8 cellular contexts compared by ENCODE assay signal in the genomic region with DNA sequence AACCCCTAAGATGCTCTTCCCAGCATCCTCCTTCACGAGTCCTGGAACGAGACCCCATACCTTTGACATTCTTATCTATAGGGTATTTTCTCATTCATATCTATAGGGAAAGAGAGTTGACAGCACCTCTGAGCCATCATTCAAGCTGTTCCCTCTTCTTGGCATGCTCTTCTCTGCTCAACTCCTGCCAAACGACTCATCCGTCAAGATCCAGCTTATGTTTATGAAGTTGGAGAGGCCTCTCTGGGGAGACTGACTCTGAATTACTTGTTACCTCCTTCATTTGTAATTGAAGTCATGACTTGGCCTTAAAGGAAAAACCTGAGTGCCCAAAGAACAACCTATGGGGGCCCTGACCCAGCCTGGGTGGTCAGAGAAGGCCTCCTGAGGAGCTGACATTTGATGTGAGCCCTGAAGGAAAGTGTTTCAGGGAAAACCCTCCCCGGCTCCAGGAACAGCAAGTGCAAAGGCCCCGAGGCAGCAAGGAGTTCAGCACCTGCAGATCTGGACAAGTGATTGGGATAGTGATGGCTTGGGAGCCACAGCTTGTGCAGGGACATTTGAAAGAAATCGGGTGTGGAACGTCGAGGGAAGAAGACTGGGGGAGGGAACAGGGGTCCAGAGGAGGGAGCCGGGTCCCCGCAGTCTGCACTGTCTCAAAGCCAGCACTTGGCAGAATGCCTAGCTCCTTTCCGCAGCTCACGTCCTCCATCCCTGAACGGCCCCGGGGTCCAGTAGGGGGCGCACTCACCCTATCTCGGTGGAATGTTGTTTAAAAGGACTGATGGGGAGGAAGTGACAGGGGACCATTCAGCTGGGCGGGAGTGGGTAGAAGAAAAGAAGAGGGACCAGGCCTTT. TPM values are rescaled to one million over a fixed set of nuclear protein-coding genes. Genes with fewer than 3 reads are reported as not detected.
A peak's percentile ranks its signal among the peaks of the same experiment; 100 is the strongest.
DNase-seq lines count a peak whose midpoint lies in the region; ATAC-seq lines count a peak whose summit lies in the region.

No MANE protein-coding gene starts in this region.

- no peak overlapping the region for H3K9ac ChIP-seq in mesenchymal stem cell (ENCODE audit: low read length)

- H3K23ac ChIP-seq in mesenchymal stem cell (ENCODE audit: low read length in 2 of 2), result no peak overlapping the region

- H3K18ac ChIP-seq in mesenchymal stem cell (ENCODE audit: low read depth in 1 of 2, low read length in 2 of 2), result no peak overlapping the region

- no peak overlapping the region for H4K8ac ChIP-seq in mesenchymal stem cell (ENCODE audit: low read length)

- H3K9me3 ChIP-seq in mesenchymal stem cell (ENCODE audit: control insufficient read depth, low read length), result peaks cover 8% of the 10 kb centered on the region

- no peak overlapping the region for H2BK12ac ChIP-seq in mesenchymal stem cell (ENCODE audit: low read length in 2 of 2)

- H4K91ac ChIP-seq in mesenchymal stem cell (ENCODE audit: low read length), result no peak overlapping the region

- peaks cover 2% of the 10 kb centered on the region for H3K4me1 ChIP-seq in mesenchymal stem cell (ENCODE audit: control insufficient read depth, insufficient read depth, low read depth, low read length)

- 26% methylated on average over 15 of the region's 18 CpGs for WGBS in mesenchymal stem cell

- no peaks in the 10 kb centered on the region for H3K36me3 ChIP-seq in mesenchymal stem cell (ENCODE audit: control insufficient read depth in 1 of 2, insufficient read depth in 2 of 2, low read depth in 1 of 2, low read length in 2 of 2)

- no peak overlapping the region for H2BK5ac ChIP-seq in mesenchymal stem cell (ENCODE audit: low read depth, low read length, poor library complexity, severe bottlenecking)

- H3K14ac ChIP-seq in mesenchymal stem cell (ENCODE audit: low read length in 2 of 2), result no peak overlapping the region

- H2AFZ ChIP-seq in mesenchymal stem cell (ENCODE audit: low read depth, low read length), result no peak overlapping the region

- H3K27me3 ChIP-seq in mesenchymal stem cell (ENCODE audit: control insufficient read depth in 1 of 2, insufficient read depth in 1 of 2, low read length in 2 of 2), result peaks cover 10 to 18% of the 10 kb centered on the region in 2 experiments

- no peak overlapping the region for H3K4ac ChIP-seq in mesenchymal stem cell (ENCODE audit: low read depth in 1 of 2, low read length in 2 of 2)

- no peak overlapping the region for H3K27ac ChIP-seq in mesenchymal stem cell (ENCODE audit: low read length, poor library complexity, severe bottlenecking)

- no peak overlapping the region for H3K4me2 ChIP-seq in mesenchymal stem cell (ENCODE audit: low read length, poor library complexity, severe bottlenecking)

- no peak overlapping the region for H3K4me3 ChIP-seq in mesenchymal stem cell (ENCODE audit: insufficient read depth in 1 of 2, low read depth in 1 of 2, low read length in 2 of 2)

- H2BK120ac ChIP-seq in mesenchymal stem cell (ENCODE audit: low read depth, low read length), result no peak overlapping the region

- ATAC-seq in HG03432 (IDR thresholded peaks at IDR 0.05; ENCODE audit: unreplicated experiment), result no peak

- no peaks in the 10 kb centered on the region for H3K79me1 ChIP-seq in mesenchymal stem cell (replicated peaks; ENCODE audit: low read length, poor library complexity, severe bottlenecking)

- no peak overlapping the region for H2AK5ac ChIP-seq in mesenchymal stem cell (ENCODE audit: low read length, severe bottlenecking)

- DNase-seq in stimulated activated naive CD4-positive, alpha-beta T cell (lab: John Stamatoyannopoulos, UW), result peak in 5 of 6 experiments; percentile 6 to 37 (median 23)
- no peak for DNase-seq in stimulated activated naive CD4-positive, alpha-beta T cell treated with Interleukin-2 at 50 U/mL for 16 hours (lab: John Stamatoyannopoulos, UW)
- peak; percentile 81 for DNase-seq in NCI-H2196 (lab: John Stamatoyannopoulos, UW; ENCODE audit: unreplicated experiment)
- peak; percentile 90 for DNase-seq in activated CD4-positive, alpha-beta T cell treated with anti-CD3 and anti-CD28 coated beads for 48 hours
- DNase-seq in effector CD8-positive, alpha-beta T cell (lab: John Stamatoyannopoulos, UW), result peak; percentile 7
- peak; percentile 66 for DNase-seq in mesenchymal stem cell
- DNase-seq in stimulated activated CD8-positive, alpha-beta memory T cell treated with anti-CD3 and anti-CD28 coated beads, Interleukin-4, amount 100 ng/mL, for 4 hours (ENCODE audit: low read depth in 2 of 2, low spot score in 1 of 2), result peak; percentile 21 to 31

- no peak overlapping the region for H2BK15ac ChIP-seq in mesenchymal stem cell (ENCODE audit: low read depth, poor library complexity, severe bottlenecking)

RNA-seq across cellular contexts. Expression of gene CDA, which starts 14.0 kb away (rescaled TPM):
- polyA plus RNA-seq in mesenchymal stem cell (2013, experiment 1 of 2), result 1.6 TPM
- polyA plus RNA-seq in mesenchymal stem cell (2013, experiment 2 of 2), result 1.5 TPM

RNA-seq across cellular contexts. Expression of gene FAM43B, which starts 22.5 kb away (rescaled TPM):
- 0.12 TPM for polyA plus RNA-seq in mesenchymal stem cell (2013, experiment 1 of 2)
- polyA plus RNA-seq in mesenchymal stem cell (2013, experiment 2 of 2), result 0.08 TPM

RNA-seq across cellular contexts. Expression of gene PINK1, which starts 58.3 kb away (rescaled TPM):
- polyA plus RNA-seq in mesenchymal stem cell (2013, experiment 1 of 2), result 22.9 TPM
- 22.7 TPM for polyA plus RNA-seq in mesenchymal stem cell (2013, experiment 2 of 2)
